8 cellular contexts compared by ENCODE assay signal in the genomic region with DNA sequence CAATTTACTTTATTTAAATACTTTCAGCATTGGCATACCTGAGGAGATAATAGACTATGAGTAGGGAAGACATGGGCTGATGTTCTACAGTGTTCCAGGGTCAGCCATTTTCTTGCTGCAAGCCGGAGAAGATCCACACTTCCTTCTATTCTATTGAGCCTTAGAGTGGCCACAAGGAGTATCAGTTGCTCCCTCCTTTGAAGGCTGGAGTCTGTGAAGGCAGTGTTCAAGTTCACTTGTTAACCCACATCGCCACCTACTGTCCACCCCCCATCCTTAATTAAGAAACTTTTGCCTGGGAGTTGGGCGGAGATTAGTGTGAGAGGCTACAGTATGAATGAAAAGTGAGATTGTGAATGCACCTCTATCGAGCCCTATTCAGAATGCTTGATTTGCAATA.
A peak's percentile ranks its signal among the peaks of the same experiment; 100 is the strongest.
DNase-seq lines count a peak whose midpoint lies in the region; ATAC-seq and TF ChIP-seq lines count a peak whose summit lies in the region.

No MANE protein-coding gene starts in this region.

- H3K4me3 Mint-ChIP-seq in stimulated activated memory B cell treated with anti-CD40 and anti-IgM and Interleukin-4, amounts not matched to agents 10 μg/mL and 1 μg/mL and 100 μg/mL, for 72 hours: no peak overlapping the region

- no peaks in the 10 kb centered on the region for H3K4me1 Mint-ChIP-seq in stimulated activated memory B cell treated with anti-CD40 and anti-IgM and Interleukin-4, amounts not matched to agents 10 μg/mL and 1 μg/mL and 100 μg/mL, for 72 hours

- intact Hi-C loops in left colon (cut with DNase I, micrococcal nuclease): no loop called here

- no peak overlapping the region for H3K27ac Mint-ChIP-seq in stimulated activated memory B cell treated with anti-CD40 and anti-IgM and Interleukin-4, amounts not matched to agents 10 μg/mL and 1 μg/mL and 100 μg/mL, for 72 hours

- no peaks in the 10 kb centered on the region for H3K9me3 Mint-ChIP-seq in stimulated activated memory B cell treated with anti-CD40 and anti-IgM and Interleukin-4, amounts not matched to agents 10 μg/mL and 1 μg/mL and 100 μg/mL, for 72 hours

- H3K36me3 Mint-ChIP-seq in stimulated activated memory B cell treated with anti-CD40 and anti-IgM and Interleukin-4, amounts not matched to agents 10 μg/mL and 1 μg/mL and 100 μg/mL, for 72 hours: no peaks in the 10 kb centered on the region

- TF ChIP-seq CTCF in astrocyte of the spinal cord (IDR thresholded peaks at IDR 0.05; ENCODE audit: low read depth, low read length): peak; percentile 53

- ATAC-seq in GM18909 (IDR thresholded peaks at IDR 0.05; ENCODE audit: poor library complexity, unreplicated experiment) (peak; percentile 80), left colon (peak; percentile 86), HG03135 (IDR thresholded peaks at IDR 0.05; ENCODE audit: unreplicated experiment) (no peak)
- ATAC-seq in stimulated activated memory B cell treated with anti-CD40 and anti-IgM and Interleukin-4, amounts not matched to agents 10 μg/mL and 1 μg/mL and 100 μg/mL, for 72 hours: no peak

- no peaks in the 10 kb centered on the region for H3K27me3 Mint-ChIP-seq in stimulated activated memory B cell treated with anti-CD40 and anti-IgM and Interleukin-4, amounts not matched to agents 10 μg/mL and 1 μg/mL and 100 μg/mL, for 72 hours

- H3K4me3 ChIP-seq in astrocyte of the spinal cord (ENCODE audit: low read depth, low read length): no peak overlapping the region

- in situ Hi-C loops in astrocyte of the spinal cord (cut with HindIII; ENCODE audit: low sequenced_read_pairs): no loop called here

- DNase-seq in COLO668 (lab: John Stamatoyannopoulos, UW; ENCODE audit: unreplicated experiment): peak; percentile 61
- DNase-seq in HS-5 (ENCODE audit: low read depth): peak; percentile 42
- peak; percentile 26 for DNase-seq in NCI-H526 treated with DMSO at 0.1 percent for 48 hours (lab: John Stamatoyannopoulos, UW)
- peak; percentile 64 for DNase-seq in astrocyte of the spinal cord (ENCODE audit: low read depth, low spot score)
- DNase-seq in left colon: peak; percentile 25 to 67

Comparison
In these comparisons a context has a peak if more than half of its experiments do, and no peak if none do; other contexts are left out.
1. ATAC-seq: peak in GM18909 (single experiment) and left colon (single experiment); none in HG03135 (single experiment) and stimulated activated memory B cell treated with anti-CD40 and anti-IgM and Interleukin-4, amounts not matched to agents 10 μg/mL and 1 μg/mL and 100 μg/mL, for 72 hours (single experiment).
2. Peak in every context shown above with its lines, with median percentiles within 50 percentile points of each other: DNase-seq.